Comparison of ENCODE assay signal across 1 cellular context in the genomic region with DNA sequence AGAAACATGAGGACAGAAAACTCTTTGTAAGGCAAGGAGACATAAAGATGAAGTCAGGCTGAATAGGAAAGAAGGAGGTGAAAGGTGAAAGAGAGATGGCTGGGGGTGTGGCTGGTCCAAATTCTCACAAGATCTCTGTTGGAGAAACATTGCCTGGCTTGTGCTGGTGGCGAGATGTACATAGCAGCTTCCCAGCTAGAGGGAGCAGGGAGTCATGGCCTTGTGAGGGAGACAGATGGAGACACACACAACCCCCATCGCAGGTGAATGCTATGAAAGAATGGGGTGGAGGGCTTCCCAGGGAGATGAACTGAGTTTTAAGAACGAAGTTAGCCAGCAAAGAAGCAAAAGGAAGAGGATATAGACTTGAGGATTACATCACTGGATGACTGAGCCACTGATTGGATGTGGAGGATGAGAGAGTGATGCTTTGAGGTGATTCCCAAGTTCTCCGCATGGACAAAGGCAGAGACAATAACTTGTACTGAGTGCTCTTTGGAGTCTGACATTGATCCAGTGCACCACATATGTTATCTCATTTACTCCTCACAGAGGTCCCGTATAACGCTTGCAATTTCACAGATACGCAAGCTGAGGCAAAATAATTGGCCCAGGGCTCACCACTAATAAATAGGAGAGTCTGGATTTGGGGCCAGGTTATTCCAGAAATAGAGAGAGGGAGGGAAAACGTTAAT.
TF ChIP-seq lines count a peak whose summit lies in the region.

No MANE protein-coding gene starts in this region.

TF ChIP-seq in WTC11, 78 proteins besides CTCF, POLR2A, EP300 and RAD21 (continued from another document):
- TF ChIP-seq, protein P1, sequence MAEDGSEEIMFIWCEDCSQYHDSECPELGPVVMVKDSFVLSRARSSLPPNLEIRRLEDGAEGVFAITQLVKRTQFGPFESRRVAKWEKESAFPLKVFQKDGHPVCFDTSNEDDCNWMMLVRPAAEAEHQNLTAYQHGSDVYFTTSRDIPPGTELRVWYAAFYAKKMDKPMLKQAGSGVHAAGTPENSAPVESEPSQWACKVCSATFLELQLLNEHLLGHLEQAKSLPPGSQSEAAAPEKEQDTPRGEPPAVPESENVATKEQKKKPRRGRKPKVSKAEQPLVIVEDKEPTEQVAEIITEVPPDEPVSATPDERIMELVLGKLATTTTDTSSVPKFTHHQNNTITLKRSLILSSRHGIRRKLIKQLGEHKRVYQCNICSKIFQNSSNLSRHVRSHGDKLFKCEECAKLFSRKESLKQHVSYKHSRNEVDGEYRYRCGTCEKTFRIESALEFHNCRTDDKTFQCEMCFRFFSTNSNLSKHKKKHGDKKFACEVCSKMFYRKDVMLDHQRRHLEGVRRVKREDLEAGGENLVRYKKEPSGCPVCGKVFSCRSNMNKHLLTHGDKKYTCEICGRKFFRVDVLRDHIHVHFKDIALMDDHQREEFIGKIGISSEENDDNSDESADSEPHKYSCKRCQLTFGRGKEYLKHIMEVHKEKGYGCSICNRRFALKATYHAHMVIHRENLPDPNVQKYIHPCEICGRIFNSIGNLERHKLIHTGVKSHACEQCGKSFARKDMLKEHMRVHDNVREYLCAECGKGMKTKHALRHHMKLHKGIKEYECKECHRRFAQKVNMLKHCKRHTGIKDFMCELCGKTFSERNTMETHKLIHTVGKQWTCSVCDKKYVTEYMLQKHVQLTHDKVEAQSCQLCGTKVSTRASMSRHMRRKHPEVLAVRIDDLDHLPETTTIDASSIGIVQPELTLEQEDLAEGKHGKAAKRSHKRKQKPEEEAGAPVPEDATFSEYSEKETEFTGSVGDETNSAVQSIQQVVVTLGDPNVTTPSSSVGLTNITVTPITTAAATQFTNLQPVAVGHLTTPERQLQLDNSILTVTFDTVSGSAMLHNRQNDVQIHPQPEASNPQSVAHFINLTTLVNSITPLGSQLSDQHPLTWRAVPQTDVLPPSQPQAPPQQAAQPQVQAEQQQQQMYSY (CRISPR knock-in tag; IDR thresholded peaks at IDR 0.05): no peak
- TF ChIP-seq ELF4 (CRISPR knock-in tag; IDR thresholded peaks at IDR 0.05; ENCODE audit: low read depth): no peak
- no peak for TF ChIP-seq ZBTB21 (CRISPR knock-in tag; IDR thresholded peaks at IDR 0.05; ENCODE audit: borderline replicate concordance)
- TF ChIP-seq FOXK1 (CRISPR knock-in tag; IDR thresholded peaks at IDR 0.05): no peak
- no peak for TF ChIP-seq CBFB (CRISPR knock-in tag; IDR thresholded peaks at IDR 0.05; ENCODE audit: low read depth)
- no peak for TF ChIP-seq ZNF232 (CRISPR knock-in tag; IDR thresholded peaks at IDR 0.05)
- TF ChIP-seq, protein P2, sequence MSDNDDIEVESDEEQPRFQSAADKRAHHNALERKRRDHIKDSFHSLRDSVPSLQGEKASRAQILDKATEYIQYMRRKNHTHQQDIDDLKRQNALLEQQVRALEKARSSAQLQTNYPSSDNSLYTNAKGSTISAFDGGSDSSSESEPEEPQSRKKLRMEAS (CRISPR knock-in tag; IDR thresholded peaks at IDR 0.05): no peak
- TF ChIP-seq CREB1 (CRISPR knock-in tag; IDR thresholded peaks at IDR 0.05): no peak
- TF ChIP-seq NFE2L1 (CRISPR knock-in tag; IDR thresholded peaks at IDR 0.05): no peak
- no peak for TF ChIP-seq NR2C2 (CRISPR knock-in tag; IDR thresholded peaks at IDR 0.05)
- no peak for TF ChIP-seq GRHL2 (CRISPR knock-in tag; IDR thresholded peaks at IDR 0.05; ENCODE audit: insufficient replicate concordance, severe bottlenecking)
TF ChIP-seq in WTC11: peak in this region for 0.
